In genomic region chr15:87952736-87953135, GRCh38 we compare ENCODE assay signal across 10 cellular contexts.
"Had no signal": no experiment of that assay in that cellular context is flagged by ENCODE, and none has a peak within 500 bp of the region (broad histone marks: within the 10 kb centered on the region; RNA-seq: fewer than 3 reads in every experiment).

No MANE protein-coding gene starts in this region.

- H3K9ac ChIP-seq: GM23248 had no signal

- H3K4me2 ChIP-seq: GM23338 had no signal

- H3K9me3 Mint-ChIP-seq: GM23338, H9 had no signal

- DNase-seq: GM23248, GOT3, H7, H9, HCEC 1CT, HFFc6 had no signal

- H2AFZ ChIP-seq: GM23248, GM23338 had no signal

- H3K4me3 ChIP-seq: GM23248, GM23338, HAP-1 had no signal

- FAIRE-seq: H1, H54 had no signal

- H3K4me3 Mint-ChIP-seq: GM23338, H9, HFFc6 had no signal

- H3K27ac Mint-ChIP-seq: GM23338, H9, HFFc6 had no signal

- H3K4me1 ChIP-seq: HAP-1 had no signal

- H3K36me3 ChIP-seq: HAP-1 had no signal

- H3K4me1 Mint-ChIP-seq: GM23338 had no signal

- H3K27ac ChIP-seq: GM23248 had no signal
